8 cellular contexts compared by ENCODE assay signal in genomic region chr11:35618497-35619029, GRCh38. TPM values are rescaled to one million over a fixed set of nuclear protein-coding genes. Genes with fewer than 3 reads are reported as not detected.
A peak's percentile ranks its signal among the peaks of the same experiment; 100 is the strongest.
DNase-seq lines count a peak whose midpoint lies in the region; ATAC-seq and TF ChIP-seq lines count a peak whose summit lies in the region.

No MANE protein-coding gene starts in this region.

- no peaks in the 10 kb centered on the region for H4K20me1 ChIP-seq in GM23338 (replicated peaks; ENCODE audit: insufficient read depth)
- H4K20me1 ChIP-seq in MM.1S (ENCODE audit: insufficient read depth, low read length) = no peaks in the 10 kb centered on the region

- H3K4me1 Mint-ChIP-seq in GM23338 (peaks cover 46% of the 10 kb centered on the region), memory B cell (peaks cover 3% of the 10 kb centered on the region)

- H3K4me1 ChIP-seq in GM23338 (ENCODE audit: insufficient read depth) = peaks cover 14% of the 10 kb centered on the region
- no peaks in the 10 kb centered on the region for H3K4me1 ChIP-seq in MM.1S (ENCODE audit: low read length)

- peak overlapping the region; percentile 87 for H3K4me2 ChIP-seq in GM23338
- H3K4me2 ChIP-seq in MM.1S (ENCODE audit: low read depth, low read length) = peak overlapping the region; percentile 97

- no peak overlapping the region; the same call in 2 of the 3 replicates for H3K4me3 Mint-ChIP-seq in GM23338
- H3K4me3 Mint-ChIP-seq in memory B cell = peak overlapping the region; percentile 43

- H2AFZ ChIP-seq in GM23338 (no peak overlapping the region), MM.1S (ENCODE audit: low read length) (peak overlapping the region; percentile 74)

- ATAC-seq in GM23338 = peak; percentile 21
- peak; percentile 39 for ATAC-seq in memory B cell (ENCODE audit: low read depth)

- no peak for TF ChIP-seq CTCF in GM23338 (conservative IDR thresholded peaks at IDR 0.05; ENCODE audit: low read depth in 2 of 2)
- TF ChIP-seq CTCF in MM.1S (IDR thresholded peaks at IDR 0.05; ENCODE audit: low read length) = no peak

- H3K79me2 ChIP-seq in GM23338 (replicated peaks; ENCODE audit: insufficient read depth) (no peaks in the 10 kb centered on the region), MM.1S (ENCODE audit: low read length) (no peaks in the 10 kb centered on the region)

- no peaks in the 10 kb centered on the region for H3K36me3 ChIP-seq in GM23338 (ENCODE audit: insufficient read depth)
- no peaks in the 10 kb centered on the region for H3K36me3 ChIP-seq in MM.1S (replicated peaks; ENCODE audit: insufficient read depth, low read length)

- no peaks in the 10 kb centered on the region for H3K9me3 ChIP-seq in MM.1S (replicated peaks; ENCODE audit: insufficient read depth, low read length)

- H3F3A ChIP-seq in GM23338 (replicated peaks; ENCODE audit: low read depth) = 0 out of 2 replicates have a peak, but pooled peaks cover 2% of the 10 kb centered on the region
- peaks cover 12% of the 10 kb centered on the region for H3F3A ChIP-seq in MM.1S (ENCODE audit: insufficient read depth, low read length)

- no peak overlapping the region for H3K27ac Mint-ChIP-seq in GM23338
- no peak overlapping the region for H3K27ac Mint-ChIP-seq in memory B cell

- DNase-seq in NCI-H2227 (lab: John Stamatoyannopoulos, UW; ENCODE audit: unreplicated experiment) (peak; percentile 63), NCI-H2227 treated with DMSO at 0.1 percent for 48 hours (lab: John Stamatoyannopoulos, UW) (no peak), GM23338 (ENCODE audit: low spot score) (peak; percentile 61), MM.1S (peak; percentile 61), dedifferentiated amniotic fluid mesenchymal stem cell (ENCODE audit: extremely low spot score) (peak; percentile 31), memory B cell (ENCODE audit: low spot score in 2 of 2) (peak in 1 of 2 donors; percentile 25), epidermal melanocyte (ENCODE audit: insufficient read length, low spot score) (no peak), EL (no peak)

- peaks cover 7% of the 10 kb centered on the region for H3K9me3 Mint-ChIP-seq in GM23338
- H3K9me3 Mint-ChIP-seq in memory B cell = no peaks in the 10 kb centered on the region

- H3K36me3 Mint-ChIP-seq in GM23338 (ENCODE audit: low read depth) = peaks cover 15% of the 10 kb centered on the region
- no peaks in the 10 kb centered on the region for H3K36me3 Mint-ChIP-seq in memory B cell

- peak overlapping the region; percentile 65; the same call in 1 of the 2 replicates for H3K4me3 ChIP-seq in GM23338
- peak overlapping the region; percentile 73 for H3K4me3 ChIP-seq in MM.1S (ENCODE audit: low read length)

- H3K27me3 ChIP-seq in GM23338 (ENCODE audit: insufficient read depth) (peaks cover 38% of the 10 kb centered on the region), MM.1S (replicated peaks; ENCODE audit: insufficient read depth, low read length) (no peaks in the 10 kb centered on the region)

- H3K9ac ChIP-seq in MM.1S (ENCODE audit: low read length) = peak overlapping the region; percentile 48; the same call in 1 of the 2 replicates

- H3K27me3 Mint-ChIP-seq in GM23338 (ENCODE audit: insufficient read depth, low read depth, poor library complexity) (peaks cover 26% of the 10 kb centered on the region), memory B cell (peaks cover 11% of the 10 kb centered on the region)

- no peaks in the 10 kb centered on the region for H3K9me2 ChIP-seq in GM23338 (ENCODE audit: insufficient read depth)
- no peaks in the 10 kb centered on the region for H3K9me2 ChIP-seq in MM.1S (replicated peaks; ENCODE audit: insufficient read depth, low read length)

- H3K27ac ChIP-seq in GM23338 (ENCODE audit: low read depth) (no peak overlapping the region), MM.1S (ENCODE audit: low read length) (no peak overlapping the region)

TF ChIP-seq in GM23338, 12 proteins besides CTCF, POLR2A, EP300 and RAD21:
- TF ChIP-seq JUNB (IDR thresholded peaks at IDR 0.05; ENCODE audit: unreplicated experiment) (no peak), STAT1 (IDR thresholded peaks at IDR 0.05; ENCODE audit: unreplicated experiment) (no peak), NANOG (IDR thresholded peaks at IDR 0.05; ENCODE audit: borderline replicate concordance) (no peak), ZNF462 (CRISPR knock-in tag; IDR thresholded peaks at IDR 0.05) (no peak), ZNF114 (CRISPR knock-in tag; IDR thresholded peaks at IDR 0.05) (no peak)

RNA-seq across cellular contexts. Expression of gene FJX1, which starts 0.3 kb away (rescaled TPM):
- total RNA-seq in GM23338 (2014; rRNA removed; shearing (Covaris generic)) = 16.1 and 18.4 TPM in 2 replicates
- polyA plus RNA-seq in GM23338 (2016; fragmentation: Nextera tagmentation; extraction: Ambion mirVana) = 9.4 and 10.0 TPM in 2 replicates

RNA-seq across cellular contexts. Expression of gene TRIM44, which starts 44.0 kb away (rescaled TPM):
- 10.3 and 11.0 TPM in 2 replicates for total RNA-seq in GM23338 (2014; rRNA removed; shearing (Covaris generic))
- polyA plus RNA-seq in GM23338 (2016; fragmentation: Nextera tagmentation; extraction: Ambion mirVana) = 7.6 and 10.4 TPM in 2 replicates

Comparison
In these comparisons a context has a peak if more than half of its experiments do, and no peak if none do; other contexts are left out.
1. DNase-seq: peak in NCI-H2227 (single experiment), GM23338 (single experiment), MM.1S (single experiment) and dedifferentiated amniotic fluid mesenchymal stem cell (single experiment); none in NCI-H2227 treated with DMSO at 0.1 percent for 48 hours (single experiment), epidermal melanocyte (single experiment) and EL (single experiment).